ENCODE assay signal across 8 cellular contexts in genomic region chr15:38130739-38131498, GRCh38.
DNase-seq lines count a peak whose midpoint lies in the region; ATAC-seq and TF ChIP-seq lines count a peak whose summit lies in the region.

No MANE protein-coding gene starts in this region.

- no TSS peak for BruUV-seq in PC-3 (replicated peaks; lab: Mats Ljungman, UMichigan)

- no peaks in the 10 kb centered on the region for H3K27me3 ChIP-seq in PC-3 (ENCODE audit: low read length)

- H4K20me1 ChIP-seq in PC-3 (ENCODE audit: low read length): no peaks in the 10 kb centered on the region

- intact Hi-C loops in CD14-positive monocyte (cut with micrococcal nuclease): loop anchor here in 1 of 2 donors (5.0 to 10.0 kb wide), 4 partner anchors 44 to 114 kb away; no protein-coding TSS in a partner anchor
- intact Hi-C loops in PC-3 (cut with micrococcal nuclease): loop anchor here (2.0 kb wide), 1 partner anchor 90 kb away; no protein-coding TSS in a partner anchor

- H2AFZ ChIP-seq in PC-3 (ENCODE audit: low read length): no peak overlapping the region

- DNase-seq in CD14-positive monocyte (ENCODE audit: low spot score) (peak; percentile 78), HFF-Myc (ENCODE audit: extremely low read depth, low read depth) (peak; percentile 99), PC-3 (peak; percentile 92), epithelial cell of prostate (ENCODE audit: low read depth, low spot score) (peak; percentile 61), nephron progenitor cell (peak; percentile 12), DMS53 (lab: John Stamatoyannopoulos, UW) (no peak), NCI-H446 (lab: John Stamatoyannopoulos, UW) (no peak)
- DNase-seq in activated CD4-positive, alpha-beta memory T cell treated with anti-CD3 and anti-CD28 coated beads, Interleukin-2, amount 10 ng/mL, durations not matched to agents 7 days and 5 days: no peak

- H3K4me3 ChIP-seq in HFF-Myc (replicated peaks; ENCODE audit: low read depth, low read length): no peak overlapping the region
- H3K4me3 ChIP-seq in PC-3 (ENCODE audit: low read length): peak overlapping the region; percentile 63; the same call in 1 of the 2 replicates

- H3K9me3 Mint-ChIP-seq in CD14-positive monocyte (peaks cover 0 to 6% (median 0%) of the 10 kb centered on the region in 7 donors), nephron progenitor cell (peaks cover 11% of the 10 kb centered on the region)
- H3K9me3 Mint-ChIP-seq in activated CD4-positive, alpha-beta memory T cell treated with anti-CD3 and anti-CD28 coated beads, Interleukin-2, amount 10 ng/mL, durations not matched to agents 7 days and 5 days: no peaks in the 10 kb centered on the region

- H3K9me2 ChIP-seq in PC-3 (replicated peaks; ENCODE audit: low read length): no peaks in the 10 kb centered on the region

- H3K27ac Mint-ChIP-seq in CD14-positive monocyte: peak overlapping the region; percentile 90 to 99 (median 96)
- H3K27ac Mint-ChIP-seq in nephron progenitor cell: peak overlapping the region; percentile 87
- no peak overlapping the region for H3K27ac Mint-ChIP-seq in activated CD4-positive, alpha-beta memory T cell treated with anti-CD3 and anti-CD28 coated beads, Interleukin-2, amount 10 ng/mL, durations not matched to agents 7 days and 5 days

- H3F3A ChIP-seq in PC-3 (ENCODE audit: low read length, unreplicated experiment): peaks cover 8% of the 10 kb centered on the region

- no peaks in the 10 kb centered on the region for H3K9me3 ChIP-seq in PC-3 (ENCODE audit: low read length)

- H3K4me2 ChIP-seq in PC-3 (ENCODE audit: low read length): peak overlapping the region; percentile 86

- POLR2A ChIA-PET in PC-3 (lab: Charles Lee; ENCODE audit: unreplicated experiment): interaction anchor here (0.6 to 0.8 kb wide), 3 partner anchors 65 to 1535 kb away, joined by 5 to 10 read pairs (median 7); no protein-coding TSS in a partner anchor
- POLR2A ChIA-PET in activated CD4-positive, alpha-beta memory T cell treated with anti-CD3 and anti-CD28 coated beads, Interleukin-2, amount 10 ng/mL, durations not matched to agents 7 days and 5 days (lab: Charles Lee): no interaction called here

- peak; percentile 11; the same call in 1 of the 2 replicates for ATAC-seq in PC-3

- H3K36me3 Mint-ChIP-seq in CD14-positive monocyte: no peaks in the 10 kb centered on the region
- no peaks in the 10 kb centered on the region for H3K36me3 Mint-ChIP-seq in nephron progenitor cell (ENCODE audit: low read depth)
- no peaks in the 10 kb centered on the region for H3K36me3 Mint-ChIP-seq in activated CD4-positive, alpha-beta memory T cell treated with anti-CD3 and anti-CD28 coated beads, Interleukin-2, amount 10 ng/mL, durations not matched to agents 7 days and 5 days (ENCODE audit: low read depth)

- no peaks in the 10 kb centered on the region for H3K79me2 ChIP-seq in PC-3 (ENCODE audit: low read length)

- H3K27ac ChIP-seq in PC-3 (ENCODE audit: low read length) (peak overlapping the region; percentile 96), epithelial cell of prostate (peak overlapping the region; percentile 72)

- peaks cover 5 to 14% (median 9%) of the 10 kb centered on the region in 3 donors for H3K27me3 Mint-ChIP-seq in CD14-positive monocyte (ENCODE audit: low read depth in 3 of 3)
- peaks cover 3% of the 10 kb centered on the region for H3K27me3 Mint-ChIP-seq in nephron progenitor cell (ENCODE audit: low read depth, poor library complexity)
- peaks cover 24% of the 10 kb centered on the region for H3K27me3 Mint-ChIP-seq in activated CD4-positive, alpha-beta memory T cell treated with anti-CD3 and anti-CD28 coated beads, Interleukin-2, amount 10 ng/mL, durations not matched to agents 7 days and 5 days

- H3K9ac ChIP-seq in PC-3 (ENCODE audit: low read length): peak overlapping the region; percentile 81

- TF ChIP-seq CTCF in CD14-positive monocyte (IDR thresholded peaks at IDR 0.05) (no peak), HFF-Myc (IDR thresholded peaks at IDR 0.05; ENCODE audit: low read depth, low read length, missing control alignments) (no peak), PC-3 (conservative IDR thresholded peaks at IDR 0.05; ENCODE audit: low read depth, low read length) (no peak), nephron progenitor cell (IDR thresholded peaks at IDR 0.05) (no peak)

- CTCF ChIA-PET in PC-3 (lab: Charles Lee): no interaction called here
- CTCF ChIA-PET in activated CD4-positive, alpha-beta memory T cell treated with anti-CD3 and anti-CD28 coated beads, Interleukin-2, amount 10 ng/mL, durations not matched to agents 7 days and 5 days (lab: Charles Lee): interaction anchor here (0.7 kb wide), 1 partner anchor 61 kb away, joined by 3 read pairs; no protein-coding TSS in a partner anchor

- H3K36me3 ChIP-seq in PC-3 (ENCODE audit: low read depth, low read length): no peaks in the 10 kb centered on the region

- H3K4me1 Mint-ChIP-seq in CD14-positive monocyte: peaks cover 60% of the 10 kb centered on the region
- peaks cover 31% of the 10 kb centered on the region for H3K4me1 Mint-ChIP-seq in nephron progenitor cell
- peaks cover 12% of the 10 kb centered on the region for H3K4me1 Mint-ChIP-seq in activated CD4-positive, alpha-beta memory T cell treated with anti-CD3 and anti-CD28 coated beads, Interleukin-2, amount 10 ng/mL, durations not matched to agents 7 days and 5 days

- H3K4me1 ChIP-seq in PC-3 (ENCODE audit: insufficient read depth, low read length): peaks cover 47% of the 10 kb centered on the region

- H3K4me3 Mint-ChIP-seq in CD14-positive monocyte (peak overlapping the region; percentile 9 to 80), nephron progenitor cell (no peak overlapping the region)
- no peak overlapping the region for H3K4me3 Mint-ChIP-seq in activated CD4-positive, alpha-beta memory T cell treated with anti-CD3 and anti-CD28 coated beads, Interleukin-2, amount 10 ng/mL, durations not matched to agents 7 days and 5 days

Comparison
In these comparisons a context has a peak if more than half of its experiments do, and no peak if none do; other contexts are left out.
1. DNase-seq: peak in CD14-positive monocyte (single experiment), HFF-Myc (single experiment), PC-3 (single experiment), epithelial cell of prostate (single experiment) and nephron progenitor cell (single experiment); none in DMS53 (single experiment), activated CD4-positive, alpha-beta memory T cell treated with anti-CD3 and anti-CD28 coated beads, Interleukin-2, amount 10 ng/mL, durations not matched to agents 7 days and 5 days (single experiment) and NCI-H446 (0 of 2).
2. H3K4me3 Mint-ChIP-seq: peak in CD14-positive monocyte (2 of 2); none in nephron progenitor cell (single experiment) and activated CD4-positive, alpha-beta memory T cell treated with anti-CD3 and anti-CD28 coated beads, Interleukin-2, amount 10 ng/mL, durations not matched to agents 7 days and 5 days (single experiment).